In the genomic region with DNA sequence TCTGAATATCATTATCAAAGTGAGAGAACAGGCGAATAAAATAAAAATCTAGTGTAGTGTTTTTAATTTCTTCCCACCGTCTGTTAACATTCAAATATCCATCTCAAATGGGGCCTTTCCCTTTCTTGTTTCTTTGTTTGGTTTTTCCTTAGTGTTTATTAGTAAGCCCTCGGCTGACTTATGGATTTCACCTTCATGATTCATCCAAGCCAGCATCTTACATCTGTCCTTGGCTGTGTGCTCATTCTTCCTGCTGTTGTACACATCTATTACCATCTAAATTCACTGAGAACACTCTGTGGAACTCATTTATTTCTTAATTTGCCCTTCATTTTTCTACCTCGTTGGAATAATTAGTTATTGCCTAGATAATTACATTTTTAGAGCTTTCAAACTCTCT, we compare ENCODE assay signal across 20 cellular contexts.
DNase-seq lines count a peak whose midpoint lies in the region; ATAC-seq and TF ChIP-seq lines count a peak whose summit lies in the region.
"Had no signal": no experiment of that assay in that cellular context is flagged by ENCODE, and none has a peak within 500 bp of the region (broad histone marks: within the 10 kb centered on the region; RNA-seq: fewer than 3 reads in every experiment).

No MANE protein-coding gene starts in this region.

- H3K27me3 ChIP-seq in transverse colon = no peaks in the 10 kb centered on the region
- H3K27me3 ChIP-seq: tibial nerve had no signal

- H3K9me3 ChIP-seq in transverse colon = peaks cover 0 to 3% of the 10 kb centered on the region in 2 donors

- TF ChIP-seq CTCF in HFFc6 (IDR thresholded peaks at IDR 0.05) = no peak
- no peak for TF ChIP-seq CTCF in WTC11 (IDR thresholded peaks at IDR 0.05)
- TF ChIP-seq CTCF in fibroblast of the aortic adventitia (IDR thresholded peaks at IDR 0.05; ENCODE audit: insufficient read depth, low read length) = no peak
- TF ChIP-seq CTCF in transverse colon (IDR thresholded peaks at IDR 0.05) = no peak

- H3K4me3 ChIP-seq in fibroblast of the aortic adventitia (ENCODE audit: low read depth, low read length) = no peak overlapping the region
- no peak overlapping the region for H3K4me3 ChIP-seq in transverse colon
- H3K4me3 ChIP-seq: tibial nerve had no signal

- CTCF ChIA-PET in WTC11 (lab: Charles Lee) = no interaction called here

- no peaks in the 10 kb centered on the region for H3K9me3 Mint-ChIP-seq in HFFc6
- H3K9me3 Mint-ChIP-seq in WTC11 = no peaks in the 10 kb centered on the region

- TF ChIP-seq POLR2A in transverse colon (IDR thresholded peaks at IDR 0.05) = no peak

- H3K4me1 ChIP-seq in transverse colon = no peaks in the 10 kb centered on the region
- H3K4me1 ChIP-seq: tibial nerve had no signal

- H3K27ac ChIP-seq in transverse colon = no peak overlapping the region
- H3K27ac ChIP-seq: tibial nerve had no signal

- no peak for ATAC-seq in WTC11
- ATAC-seq in stimulated activated naive CD8-positive, alpha-beta T cell treated with anti-CD3 and anti-CD28 coated beads, Interleukin-15, Interleukin-2, amounts not matched to agents 100 U/mL and 50 U/mL, for 24 hours = no peak
- no peak for ATAC-seq in HG03460 (IDR thresholded peaks at IDR 0.05; ENCODE audit: unreplicated experiment)
- ATAC-seq: activated CD4-positive, CD25-positive, alpha-beta regulatory T cell treated with anti-CD3 and anti-CD28 coated beads, Interleukin-2, amount 50 U/mL, for 24 hours; naive thymus-derived CD8-positive, alpha-beta T cell had no signal

- no peaks in the 10 kb centered on the region for H3K27me3 Mint-ChIP-seq in HFFc6 (ENCODE audit: insufficient read depth)
- H3K27me3 Mint-ChIP-seq in WTC11 (ENCODE audit: low read depth) = no peaks in the 10 kb centered on the region; the same call in 1 of the 2 replicates
- H3K27me3 Mint-ChIP-seq: CD4-positive, alpha-beta T cell had no signal

- H3K27ac Mint-ChIP-seq in HFFc6 = peak overlapping the region; percentile 5; the same call in 1 of the 2 replicates
- H3K27ac Mint-ChIP-seq in WTC11 = peak overlapping the region; percentile 80; the same call in 1 of the 2 replicates
- H3K27ac Mint-ChIP-seq: CD4-positive, alpha-beta T cell; naive thymus-derived CD8-positive, alpha-beta T cell had no signal

- 57 to 62% methylated on average over 4 of the region's 4 CpGs for WGBS in transverse colon (ENCODE audit: low coverage in 1 of 2), 2 donors

- intact Hi-C loops in transverse colon (cut with DNase I; ENCODE audit: low total_unique reads) = no loop called here

- POLR2A ChIA-PET in WTC11 (lab: Charles Lee) = no interaction called here

- in situ Hi-C loops in transverse colon (cut with MboI; ENCODE audit: low pct_ligation_motif_present in 1 of 4, low pct_unique_long_range_greater_than_20kb in 1 of 4, low sequenced_read_pairs in 3 of 4) = no loop called here

- DNase-seq in A172 (ENCODE audit: low spot score) (peak; percentile 57), HFFc6 (peak; percentile 43), WTC11 (ENCODE audit: low spot score) (no peak), fibroblast of the aortic adventitia (ENCODE audit: low read depth) (peak; percentile 44), transverse colon (no peak), hippocampal formation (lab: John Stamatoyannopoulos, UW) (no peak)
- no peak for DNase-seq in stimulated activated naive CD8-positive, alpha-beta T cell treated with anti-CD3 and anti-CD28 coated beads, Interleukin-15, Interleukin-2, amounts not matched to agents 100 U/mL and 50 U/mL, for 24 hours
- DNase-seq: activated gamma-delta T cell; anterior cingulate cortex; CD4-positive, alpha-beta T cell; head of caudate nucleus; naive thymus-derived CD8-positive, alpha-beta T cell; NCI-H146; NK-92 treated with Interleukin-12 subunit alpha and Interleukin-12 subunit beta, amount 100 ng/mL, for 24 hours; posterior cingulate gyrus; SHP77; T-helper 2 cell had no signal

- H3K4me3 Mint-ChIP-seq in HFFc6 (no peak overlapping the region), WTC11 (no peak overlapping the region)
- H3K4me3 Mint-ChIP-seq: CD4-positive, alpha-beta T cell; naive thymus-derived CD8-positive, alpha-beta T cell had no signal

- peaks cover 10% of the 10 kb centered on the region; the same call in 1 of the 2 replicates for H3K36me3 Mint-ChIP-seq in HFFc6 (ENCODE audit: low read depth)
- no peaks in the 10 kb centered on the region for H3K36me3 Mint-ChIP-seq in WTC11
- H3K36me3 Mint-ChIP-seq: naive thymus-derived CD8-positive, alpha-beta T cell had no signal

- TF ChIP-seq EP300 in transverse colon (IDR thresholded peaks at IDR 0.05; ENCODE audit: low read depth) = no peak

- no peaks in the 10 kb centered on the region for H3K36me3 ChIP-seq in transverse colon
- H3K36me3 ChIP-seq: tibial nerve had no signal

- H3K4me1 Mint-ChIP-seq in HFFc6 (ENCODE audit: low read depth) = peaks cover 62% of the 10 kb centered on the region
- H3K4me1 Mint-ChIP-seq in WTC11 = peaks cover 14% of the 10 kb centered on the region
- H3K4me1 Mint-ChIP-seq: naive thymus-derived CD8-positive, alpha-beta T cell had no signal

TF ChIP-seq in WTC11, 78 proteins besides CTCF, POLR2A, EP300 and RAD21:
- no peak for TF ChIP-seq ATF3 (CRISPR knock-in tag; conservative IDR thresholded peaks at IDR 0.05)
TF ChIP-seq in WTC11: peak in this region for 0.

Comparison
In these comparisons a context has a peak if more than half of its experiments do, and no peak if none do; other contexts are left out.
1. DNase-seq: peak in A172 (single experiment), HFFc6 (single experiment) and fibroblast of the aortic adventitia (single experiment); none in WTC11 (single experiment), transverse colon (single experiment), stimulated activated naive CD8-positive, alpha-beta T cell treated with anti-CD3 and anti-CD28 coated beads, Interleukin-15, Interleukin-2, amounts not matched to agents 100 U/mL and 50 U/mL, for 24 hours (single experiment) and hippocampal formation (0 of 2).